13 cellular contexts compared by ENCODE assay signal in genomic region chr18:63158012-63158631, GRCh38.
DNase-seq lines count a peak whose midpoint lies in the region; ATAC-seq and TF ChIP-seq lines count a peak whose summit lies in the region.
"Had no signal": no experiment of that assay in that cellular context is flagged by ENCODE, and none has a peak within 500 bp of the region (broad histone marks: within the 10 kb centered on the region; RNA-seq: fewer than 3 reads in every experiment).

No MANE protein-coding gene starts in this region.

- H3K9me3 Mint-ChIP-seq in CD4-positive, CD25-positive, alpha-beta regulatory T cell = no peaks in the 10 kb centered on the region
- no peaks in the 10 kb centered on the region for H3K9me3 Mint-ChIP-seq in activated T-cell treated with anti-CD3 and anti-CD28 coated beads, Interleukin-2, amount 50 U/mL, for 72 hours

- ATAC-seq in CD4-positive, CD25-positive, alpha-beta regulatory T cell (ENCODE audit: low read depth in 2 of 2) = no peak
- no peak for ATAC-seq in activated T-cell treated with anti-CD3 and anti-CD28 coated beads, Interleukin-2, amount 50 U/mL, for 72 hours (replicated peaks in 1 of 2)
- ATAC-seq: right cardiac atrium had no signal

- no peaks in the 10 kb centered on the region for H3K27me3 ChIP-seq in CD4-positive, CD25-positive, alpha-beta regulatory T cell (ENCODE audit: control insufficient read depth, insufficient read depth, low read length)
- no peaks in the 10 kb centered on the region for H3K27me3 ChIP-seq in muscle layer of duodenum (ENCODE audit: low read depth, low read length)

- TF ChIP-seq POLR2A in GM15510 (IDR thresholded peaks at IDR 0.05; ENCODE audit: borderline replicate concordance, extremely low read depth, insufficient read length) = peak; percentile 6

- peaks cover 9% of the 10 kb centered on the region for H3K36me3 Mint-ChIP-seq in CD4-positive, CD25-positive, alpha-beta regulatory T cell
- H3K36me3 Mint-ChIP-seq in activated T-cell treated with anti-CD3 and anti-CD28 coated beads, Interleukin-2, amount 50 U/mL, for 72 hours (ENCODE audit: insufficient read depth in 2 of 2) = peaks cover 4 to 22% of the 10 kb centered on the region in 2 donors

- peak overlapping the region; percentile 91 to 93 (median 93) for H3K4me3 Mint-ChIP-seq in CD4-positive, CD25-positive, alpha-beta regulatory T cell
- H3K4me3 Mint-ChIP-seq in activated T-cell treated with anti-CD3 and anti-CD28 coated beads, Interleukin-2, amount 50 U/mL, for 72 hours = peak overlapping the region; percentile 70 to 96

- H3K27ac Mint-ChIP-seq in CD4-positive, CD25-positive, alpha-beta regulatory T cell = peak overlapping the region; percentile 97 to 99 (median 97)
- peak overlapping the region; percentile 98 for H3K27ac Mint-ChIP-seq in activated T-cell treated with anti-CD3 and anti-CD28 coated beads, Interleukin-2, amount 50 U/mL, for 72 hours

- no peaks in the 10 kb centered on the region for H3K27me3 Mint-ChIP-seq in CD4-positive, CD25-positive, alpha-beta regulatory T cell
- no peaks in the 10 kb centered on the region for H3K27me3 Mint-ChIP-seq in activated T-cell treated with anti-CD3 and anti-CD28 coated beads, Interleukin-2, amount 50 U/mL, for 72 hours (ENCODE audit: low read depth)

- peak overlapping the region; percentile 86 for H3K4me3 ChIP-seq in CD4-positive, CD25-positive, alpha-beta regulatory T cell (ENCODE audit: low read depth, low read length)
- no peak overlapping the region for H3K4me3 ChIP-seq in muscle layer of duodenum (ENCODE audit: low read depth in 1 of 2, low read length in 2 of 2)

- H3K4me1 Mint-ChIP-seq in CD4-positive, CD25-positive, alpha-beta regulatory T cell = peaks cover 34 to 100% (median 85%) of the 10 kb centered on the region in 4 donors
- H3K4me1 Mint-ChIP-seq in activated T-cell treated with anti-CD3 and anti-CD28 coated beads, Interleukin-2, amount 50 U/mL, for 72 hours (ENCODE audit: low read depth) = peaks cover 100% of the 10 kb centered on the region

- peaks cover 99% of the 10 kb centered on the region for H3K4me1 ChIP-seq in CD4-positive, CD25-positive, alpha-beta regulatory T cell (ENCODE audit: control insufficient read depth, insufficient read depth, low read length, poor library complexity, severe bottlenecking)
- H3K4me1 ChIP-seq in muscle layer of duodenum (ENCODE audit: control insufficient read depth in 1 of 2, insufficient read depth in 2 of 2, low read length in 2 of 2) = peaks cover 14 to 22% of the 10 kb centered on the region in 2 donors

- peak overlapping the region; percentile 100 for H3K27ac ChIP-seq in CD4-positive, CD25-positive, alpha-beta regulatory T cell (ENCODE audit: insufficient read depth, low read length, poor library complexity, severe bottlenecking)
- H3K27ac ChIP-seq in muscle layer of duodenum (ENCODE audit: low read length) = peak overlapping the region; percentile 37

- H3K36me3 ChIP-seq in CD4-positive, CD25-positive, alpha-beta regulatory T cell (ENCODE audit: control insufficient read depth, insufficient read depth, low read length) = no peaks in the 10 kb centered on the region
- no peaks in the 10 kb centered on the region for H3K36me3 ChIP-seq in muscle layer of duodenum (ENCODE audit: control insufficient read depth in 1 of 2, insufficient read depth in 2 of 2, low read length in 2 of 2)

- H3K9me3 ChIP-seq in CD4-positive, CD25-positive, alpha-beta regulatory T cell (ENCODE audit: control insufficient read depth in 2 of 2, low read length in 2 of 2) = no peaks in the 10 kb centered on the region
- H3K9me3 ChIP-seq in muscle layer of duodenum (ENCODE audit: control insufficient read depth in 1 of 2, low read length in 2 of 2) = no peaks in the 10 kb centered on the region

- DNase-seq in CD4-positive, CD25-positive, alpha-beta regulatory T cell = no peak
- DNase-seq in activated T-cell treated with anti-CD3 and anti-CD28 coated beads, Interleukin-2, amount 50 U/mL, for 72 hours = no peak
- DNase-seq in iPS-NIHi7 (ENCODE audit: extremely low spot score) (no peak), COLO668 (lab: John Stamatoyannopoulos, UW; ENCODE audit: unreplicated experiment) (no peak), NCI-H2227 (lab: John Stamatoyannopoulos, UW; ENCODE audit: unreplicated experiment) (no peak), AG08396 (ENCODE audit: low spot score) (no peak)
- DNase-seq: hippocampal formation, mammary epithelial cell, NCI-H1048, NCI-H524 treated with DMSO at 0.1 percent for 48 hours, right cardiac atrium had no signal
